8 cellular contexts compared by ENCODE assay signal in genomic region chr15:51829360-51830278, GRCh38. TPM values are rescaled to one million over a fixed set of nuclear protein-coding genes. Genes with fewer than 3 reads are reported as not detected.
A peak's percentile ranks its signal among the peaks of the same experiment; 100 is the strongest.
DNase-seq lines count a peak whose midpoint lies in the region; ATAC-seq and TF ChIP-seq lines count a peak whose summit lies in the region.

Gene TMOD3 (plus strand): TSS chr15:51829653. CDS start chr15:51862885, 33,232 bp downstream.

- H3K9ac ChIP-seq in DND-41 (ENCODE audit: low read depth, low read length) (peak within 1 kb of the TSS; percentile 73), KMS-11 (peak within 1 kb of the TSS; percentile 66; the same call in 1 of the 2 replicates)

- peak; percentile 87 for DNase-seq in DND-41
- peak; percentile 96 for DNase-seq in RWPE2 (ENCODE audit: low spot score)
- DNase-seq in activated effector memory CD4-positive, alpha-beta T cell treated with Interleukin-2 at 50 U/mL for 16 hours = peak; percentile 83
- DNase-seq in fibroblast of pulmonary artery (ENCODE audit: low read depth) = peak; percentile 91
- peak; percentile 92 for DNase-seq in natural killer cell treated with Interleukin-12 subunit alpha and Interleukin-12 subunit beta and Interleukin-15 and Interleukin-18, amount 100 ng/mL, for 72 hours (ENCODE audit: low spot score)
- peak; percentile 87 for DNase-seq in stimulated activated naive CD4-positive, alpha-beta T cell treated with Interleukin-2 at 50 U/mL for 16 hours (lab: John Stamatoyannopoulos, UW)

- no peaks in the 10 kb centered on the region for H3K9me3 Mint-ChIP-seq in natural killer cell treated with Interleukin-12 subunit alpha and Interleukin-12 subunit beta and Interleukin-15 and Interleukin-18, amount 100 ng/mL, for 72 hours

- no peak for TF ChIP-seq CTCF in DND-41 (IDR thresholded peaks at IDR 0.05; ENCODE audit: borderline replicate concordance, extremely low read depth, low read length, poor library complexity, severe bottlenecking)
- no peak for TF ChIP-seq CTCF in KMS-11 (conservative IDR thresholded peaks at IDR 0.05; ENCODE audit: low read depth, low read length)
- TF ChIP-seq CTCF in RWPE2 (IDR thresholded peaks at IDR 0.05; ENCODE audit: poor library complexity, severe bottlenecking) = no peak
- no peak for TF ChIP-seq CTCF in fibroblast of pulmonary artery (IDR thresholded peaks at IDR 0.05; ENCODE audit: low read length, missing control alignments)

- H3K27ac ChIP-seq in DND-41 (ENCODE audit: low read length) (peak within 1 kb of the TSS; percentile 62), KMS-11 (peak within 1 kb of the TSS; percentile 54), RWPE2 (ENCODE audit: poor library complexity, severe bottlenecking) (peak within 1 kb of the TSS; percentile 96)

- H3K4me3 Mint-ChIP-seq in natural killer cell treated with Interleukin-12 subunit alpha and Interleukin-12 subunit beta and Interleukin-15 and Interleukin-18, amount 100 ng/mL, for 72 hours = peak within 1 kb of the TSS; percentile 99

- peaks cover 51% of the 10 kb centered on the region for H3K79me2 ChIP-seq in DND-41 (ENCODE audit: insufficient read depth, low read length)
- H3K79me2 ChIP-seq in KMS-11 (ENCODE audit: insufficient read depth, low read depth) = peaks cover 45% of the 10 kb centered on the region

- H3K36me3 ChIP-seq in DND-41 (ENCODE audit: insufficient read depth, low read length) (no peaks in the 10 kb centered on the region; the same call in 1 of the 2 replicates), KMS-11 (ENCODE audit: insufficient read depth) (no peaks in the 10 kb centered on the region), RWPE2 (ENCODE audit: low read depth) (peaks cover 38% of the 10 kb centered on the region)

- peak within 1 kb of the TSS; percentile 82 to 92 for H3K27ac Mint-ChIP-seq in natural killer cell treated with Interleukin-12 subunit alpha and Interleukin-12 subunit beta and Interleukin-15 and Interleukin-18, amount 100 ng/mL, for 72 hours

- H3K36me3 Mint-ChIP-seq in natural killer cell treated with Interleukin-12 subunit alpha and Interleukin-12 subunit beta and Interleukin-15 and Interleukin-18, amount 100 ng/mL, for 72 hours = no peaks in the 10 kb centered on the region

- no peaks in the 10 kb centered on the region for H3K9me3 ChIP-seq in DND-41 (ENCODE audit: insufficient read depth, low read length, severe bottlenecking)
- no peaks in the 10 kb centered on the region for H3K9me3 ChIP-seq in RWPE2 (ENCODE audit: severe bottlenecking)

- H3K4me2 ChIP-seq in DND-41 (ENCODE audit: insufficient read depth, low read length) (peak within 1 kb of the TSS; percentile 71), KMS-11 (peak within 1 kb of the TSS; percentile 80)

- ATAC-seq in DND-41 (ENCODE audit: insufficient read depth, low read depth) (peak; percentile 86), GM21786 (IDR thresholded peaks at IDR 0.05; ENCODE audit: unreplicated experiment) (peak; percentile 88), RWPE2 (ENCODE audit: low read depth) (peak; percentile 72)
- ATAC-seq in natural killer cell treated with Interleukin-12 subunit alpha and Interleukin-12 subunit beta and Interleukin-15 and Interleukin-18, amount 100 ng/mL, for 72 hours = peak; percentile 96 to 97

- H2AFZ ChIP-seq in DND-41 (ENCODE audit: low read depth, low read length) (peak within 1 kb of the TSS; percentile 62), KMS-11 (ENCODE audit: low read depth) (peak within 1 kb of the TSS; percentile 79)

- H3K27me3 Mint-ChIP-seq in natural killer cell treated with Interleukin-12 subunit alpha and Interleukin-12 subunit beta and Interleukin-15 and Interleukin-18, amount 100 ng/mL, for 72 hours = peaks cover 7 to 8% of the 10 kb centered on the region in 2 donors

- H3K4me1 ChIP-seq in DND-41 (ENCODE audit: insufficient read depth, low read length) = peaks cover 30% of the 10 kb centered on the region
- H3K4me1 ChIP-seq in KMS-11 (ENCODE audit: low read depth, poor library complexity, severe bottlenecking) = peaks cover 30% of the 10 kb centered on the region
- peaks cover 55% of the 10 kb centered on the region for H3K4me1 ChIP-seq in RWPE2 (ENCODE audit: insufficient read depth, poor library complexity, severe bottlenecking)

- H3K4me3 ChIP-seq in DND-41 (ENCODE audit: low read depth in 1 of 2, low read length in 2 of 2) (peak within 1 kb of the TSS; percentile 73 to 83), KMS-11 (IDR thresholded peaks at IDR 0.05; ENCODE audit: insufficient read depth, low read depth, low read length) (no peak within 1 kb of the TSS), RWPE2 (ENCODE audit: severe bottlenecking) (peak within 1 kb of the TSS; percentile 86), fibroblast of pulmonary artery (replicated peaks; ENCODE audit: low read depth, low read length) (peak within 1 kb of the TSS; percentile 79)

- H4K20me1 ChIP-seq in DND-41 (ENCODE audit: insufficient read depth, low read length) (peaks cover 17% of the 10 kb centered on the region; the same call in 1 of the 2 replicates), KMS-11 (ENCODE audit: insufficient read depth) (no peaks in the 10 kb centered on the region)

- peaks cover 35 to 41% of the 10 kb centered on the region in 2 donors for H3K4me1 Mint-ChIP-seq in natural killer cell treated with Interleukin-12 subunit alpha and Interleukin-12 subunit beta and Interleukin-15 and Interleukin-18, amount 100 ng/mL, for 72 hours (ENCODE audit: low read depth in 2 of 2)

- H3K27me3 ChIP-seq in DND-41 (ENCODE audit: insufficient read depth, low read length, poor library complexity) = no peaks in the 10 kb centered on the region
- H3K27me3 ChIP-seq in KMS-11 (ENCODE audit: insufficient read depth, low read depth) = no peaks in the 10 kb centered on the region
- H3K27me3 ChIP-seq in RWPE2 (ENCODE audit: insufficient read depth, poor library complexity, severe bottlenecking) = no peaks in the 10 kb centered on the region

RNA-seq across cellular contexts. Expression of gene TMOD3, which starts in this region (rescaled TPM):
- 10 to 100 TPM; 55.4 to 63.5 TPM for total RNA-seq in natural killer cell treated with Interleukin-12 subunit alpha and Interleukin-12 subunit beta and Interleukin-15 and Interleukin-18, amount 100 ng/mL, for 72 hours
